25 cellular contexts compared by ENCODE assay signal in the genomic region with DNA sequence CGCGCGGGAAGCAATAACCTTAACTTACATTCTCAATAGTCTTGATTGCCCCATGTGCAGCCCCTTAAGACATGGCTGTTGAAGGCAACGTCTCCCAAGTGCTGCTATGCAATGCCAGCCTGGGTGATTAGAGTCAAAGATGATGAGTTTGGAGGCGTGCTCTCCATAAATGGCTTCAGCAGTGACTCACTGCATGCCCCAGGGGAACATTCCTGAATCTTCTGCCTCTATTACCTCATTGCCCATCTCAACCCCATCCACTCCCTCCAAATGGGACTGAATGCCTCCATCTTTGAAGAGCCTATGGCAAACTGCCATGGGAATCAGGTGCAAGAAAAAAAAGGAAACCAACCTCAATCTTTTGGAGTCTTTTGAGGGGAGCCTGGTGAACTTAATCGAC.
A peak's percentile ranks its signal among the peaks of the same experiment; 100 is the strongest.
DNase-seq lines count a peak whose midpoint lies in the region; ATAC-seq, FAIRE-seq and TF ChIP-seq lines count a peak whose summit lies in the region.
"Had no signal": no experiment of that assay in that cellular context is flagged by ENCODE, and none has a peak within 500 bp of the region (broad histone marks: within the 10 kb centered on the region; RNA-seq: fewer than 3 reads in every experiment).

No MANE protein-coding gene starts in this region.

- no peak for TF ChIP-seq CTCF in keratinocyte (optimal IDR thresholded peaks at IDR 0.05 in 1 of 3, IDR thresholded peaks at IDR 0.05 in 1 of 3, conservative IDR thresholded peaks at IDR 0.05 in 1 of 3; ENCODE audit: extremely low read depth in 1 of 3, insufficient read depth in 2 of 3, low read length in 3 of 3)

- ATAC-seq in GM21367 (IDR thresholded peaks at IDR 0.05; ENCODE audit: unreplicated experiment): no peak
- ATAC-seq in GM21526 (IDR thresholded peaks at IDR 0.05; ENCODE audit: low FRiP score, unreplicated experiment): no peak
- ATAC-seq: activated T-cell treated with anti-CD3 and anti-CD28 coated beads, Interleukin-2, amount 50 U/mL, for 4 hours; effector memory CD8-positive, alpha-beta T cell; left colon; natural killer cell; stimulated activated effector memory CD8-positive, alpha-beta T cell treated with anti-CD3 and anti-CD28 coated beads, Interleukin-12 subunit alpha, Interleukin-12 subunit beta, amount 100 ng/mL, for 72 hours had no signal

- H3K4me2 ChIP-seq in keratinocyte (ENCODE audit: control insufficient read depth, extremely low read depth, insufficient read depth, low read depth, low read length): no peak overlapping the region

- H3K27ac ChIP-seq in SJCRH30: no peak overlapping the region
- no peak overlapping the region for H3K27ac ChIP-seq in keratinocyte (ENCODE audit: control insufficient read depth, insufficient read depth, low read length)
- H3K27ac ChIP-seq: colonic mucosa, parathyroid adenoma, suprapubic skin had no signal

- no peaks in the 10 kb centered on the region; the same call in 1 of the 2 replicates for H3K4me1 ChIP-seq in SJCRH30
- H3K4me1 ChIP-seq in keratinocyte (ENCODE audit: control insufficient read depth, extremely low read depth, insufficient read depth, low read length): peaks cover 4% of the 10 kb centered on the region
- H3K4me1 ChIP-seq: colonic mucosa, parathyroid adenoma, suprapubic skin had no signal

- FAIRE-seq in keratinocyte (lab: Jason Lieb, UNC): peak; percentile 63

- no peaks in the 10 kb centered on the region for H3K79me2 ChIP-seq in keratinocyte (ENCODE audit: control insufficient read depth, insufficient read depth, low read length)
- H3K79me2 ChIP-seq: parathyroid adenoma had no signal

- H3K4me3 ChIP-seq in SJCRH30 (no peak overlapping the region), keratinocyte (ENCODE audit: control insufficient read depth in 2 of 3, extremely low read depth in 1 of 3, insufficient read depth in 2 of 3, low read depth in 1 of 3, low read length in 3 of 3) (no peak overlapping the region)
- H3K4me3 ChIP-seq: colonic mucosa, suprapubic skin had no signal

- dilution Hi-C loops in keratinocyte (cut with MboI; ENCODE audit: extremely low pct_ligation_motif_present, low sequenced_read_pairs): no loop called here

- H3K9me1 ChIP-seq in keratinocyte (ENCODE audit: control insufficient read depth, extremely low read depth, insufficient read depth, low read length): no peaks in the 10 kb centered on the region

- H3K9me3 ChIP-seq in SJCRH30 (replicated peaks) (peaks cover 4% of the 10 kb centered on the region), keratinocyte (ENCODE audit: control insufficient read depth, low read depth, low read length) (no peaks in the 10 kb centered on the region)
- H3K9me3 ChIP-seq: colonic mucosa, suprapubic skin had no signal

- DNase-seq in EH (ENCODE audit: low read depth): peak; percentile 36
- DNase-seq in LHCN-M2 (ENCODE audit: low read depth): peak; percentile 25
- peak; percentile 9 to 12 for DNase-seq in SJCRH30
- DNase-seq in keratinocyte (ENCODE audit: low read depth, low spot score): peak; percentile 49
- DNase-seq in activated CD4-positive, alpha-beta T cell treated with anti-CD3 and anti-CD28 coated beads for 1 hour: no peak
- no peak for DNase-seq in stimulated activated naive CD4-positive, alpha-beta T cell treated with Interleukin-2 at 50 U/mL for 16 hours (lab: John Stamatoyannopoulos, UW)
- DNase-seq: activated CD4-positive, alpha-beta T cell treated with anti-CD3 and anti-CD28 coated beads for 4 hours; activated naive CD4-positive, alpha-beta T cell treated with Interleukin-2 at 50 U/mL for 16 hours; activated T-cell treated with anti-CD3 and anti-CD28 coated beads, Interleukin-2, amount 50 U/mL, for 4 hours; CD4-positive, CD25-positive, alpha-beta regulatory T cell; colonic mucosa; effector memory CD8-positive, alpha-beta T cell; IMR-90; left colon; midbrain; MM.1S; natural killer cell; NCI-H1436 treated with DMSO at 0.1 percent for 48 hours; NCI-H82; SIG-M5 had no signal

- H3K36me3 ChIP-seq in SJCRH30 (no peaks in the 10 kb centered on the region), keratinocyte (ENCODE audit: control insufficient read depth in 2 of 2, extremely low read depth in 1 of 2, insufficient read depth in 2 of 2, low read length in 2 of 2) (no peaks in the 10 kb centered on the region)
- H3K36me3 ChIP-seq: colonic mucosa, suprapubic skin had no signal

- H3K27me3 ChIP-seq in SJCRH30 (no peaks in the 10 kb centered on the region; the same call in 1 of the 2 replicates), keratinocyte (ENCODE audit: control insufficient read depth, extremely low read depth, insufficient read depth, low read length) (peaks cover 5% of the 10 kb centered on the region)
- H3K27me3 ChIP-seq: colonic mucosa, suprapubic skin had no signal

- H2AFZ ChIP-seq in keratinocyte (ENCODE audit: control insufficient read depth, low read length): no peak overlapping the region
- H2AFZ ChIP-seq: parathyroid adenoma had no signal

- no peak overlapping the region for H3K9ac ChIP-seq in keratinocyte (ENCODE audit: control insufficient read depth, extremely low read depth, insufficient read depth, low read length)
- H3K9ac ChIP-seq: parathyroid adenoma had no signal

- no peaks in the 10 kb centered on the region for H4K20me1 ChIP-seq in keratinocyte (ENCODE audit: control insufficient read depth, extremely low read depth, insufficient read depth, low read length)

Comparison
In these comparisons a context has a peak if more than half of its experiments do, and no peak if none do; other contexts are left out.
1. DNase-seq: peak in EH (single experiment), LHCN-M2 (single experiment), SJCRH30 (2 of 2) and keratinocyte (single experiment); none in activated CD4-positive, alpha-beta T cell treated with anti-CD3 and anti-CD28 coated beads for 1 hour (single experiment) and stimulated activated naive CD4-positive, alpha-beta T cell treated with Interleukin-2 at 50 U/mL for 16 hours (single experiment).